Comparison of ENCODE assay signal across 8 cellular contexts in genomic region chr1:92299477-92300125, GRCh38. TPM values are rescaled to one million over a fixed set of nuclear protein-coding genes. Genes with fewer than 3 reads are reported as not detected.
A peak's percentile ranks its signal among the peaks of the same experiment; 100 is the strongest.
DNase-seq lines count a peak whose midpoint lies in the region; ATAC-seq, FAIRE-seq and TF ChIP-seq lines count a peak whose summit lies in the region.

No MANE protein-coding gene starts in this region.

- no peak for TF ChIP-seq RAD21 in A549 (conservative IDR thresholded peaks at IDR 0.05 in 1 of 2, IDR thresholded peaks at IDR 0.05 in 1 of 2)

- H3K9me3 ChIP-seq in A549 (no peaks in the 10 kb centered on the region), iPS-18c (ENCODE audit: control insufficient read depth, insufficient read depth, low read length) (no peaks in the 10 kb centered on the region), stomach smooth muscle (ENCODE audit: control insufficient read depth in 2 of 2, low read length in 2 of 2) (no peaks in the 10 kb centered on the region)

- peak overlapping the region; percentile 98 for H3K27ac Mint-ChIP-seq in activated CD8-positive, alpha-beta T cell treated with anti-CD3 and anti-CD28 coated beads for 36 hours

- H3K9me3 Mint-ChIP-seq in activated CD8-positive, alpha-beta T cell treated with anti-CD3 and anti-CD28 coated beads for 36 hours = no peaks in the 10 kb centered on the region

- TF ChIP-seq CTCF in A549 (IDR thresholded peaks at IDR 0.05) = no peak
- no peak for TF ChIP-seq CTCF in activated CD8-positive, alpha-beta T cell treated with anti-CD3 and anti-CD28 coated beads for 36 hours (IDR thresholded peaks at IDR 0.05)

- CTCF ChIA-PET in A549 (lab: Yijun Ruan, JAX) = interaction anchor here (2.2 to 2.7 kb wide), 2 partner anchors 8 to 11 kb away, joined by 7 to 9 read pairs; no protein-coding TSS in a partner anchor
- CTCF ChIA-PET in activated CD8-positive, alpha-beta T cell treated with anti-CD3 and anti-CD28 coated beads for 36 hours (lab: Charles Lee) = interaction anchor here (0.9 to 1.1 kb wide), 3 partner anchors 11 to 519 kb away, joined by 3 to 5 read pairs (median 3); no protein-coding TSS in a partner anchor

- intact Hi-C loops in activated CD8-positive, alpha-beta T cell treated with anti-CD3 and anti-CD28 coated beads for 36 hours (cut with micrococcal nuclease) = loop anchor here (10.0 kb wide), 1 partner anchor 295 kb away; no protein-coding TSS in a partner anchor

- H3K36me3 ChIP-seq in H7 (replicated peaks; ENCODE audit: control insufficient read depth, insufficient read depth, low read length) = peaks cover 5% of the 10 kb centered on the region
- H3K36me3 ChIP-seq in stomach smooth muscle (ENCODE audit: control insufficient read depth in 2 of 2, insufficient read depth in 2 of 2, low read length in 2 of 2) = peaks cover under 1 to 6% of the 10 kb centered on the region in 2 donors

- no peak for TF ChIP-seq EP300 in A549 (IDR thresholded peaks at IDR 0.05)

- peaks cover 30% of the 10 kb centered on the region for H3K4me1 Mint-ChIP-seq in activated CD8-positive, alpha-beta T cell treated with anti-CD3 and anti-CD28 coated beads for 36 hours (ENCODE audit: low read depth)

- WGBS in A549 (ENCODE audit: missing lambda C conversion rate) = 15% methylated on average over 9 of the region's 9 CpGs

- TF ChIP-seq POLR2A in A549 (IDR thresholded peaks at IDR 0.05; ENCODE audit: low read length) = no peak

- peaks cover 13% of the 10 kb centered on the region; the same call in 1 of the 3 replicates for H3K4me1 ChIP-seq in A549
- H3K4me1 ChIP-seq in stomach smooth muscle (ENCODE audit: control insufficient read depth, insufficient read depth, low read length) = peaks cover 5% of the 10 kb centered on the region

- no peak for FAIRE-seq in A549 (lab: Jason Lieb, UNC)

- peaks cover 38% of the 10 kb centered on the region for H3K36me3 Mint-ChIP-seq in activated CD8-positive, alpha-beta T cell treated with anti-CD3 and anti-CD28 coated beads for 36 hours (ENCODE audit: low read depth)

- peak overlapping the region; percentile 84 for H3K4me3 Mint-ChIP-seq in activated CD8-positive, alpha-beta T cell treated with anti-CD3 and anti-CD28 coated beads for 36 hours

- no peaks in the 10 kb centered on the region for H3K27me3 Mint-ChIP-seq in activated CD8-positive, alpha-beta T cell treated with anti-CD3 and anti-CD28 coated beads for 36 hours

- H3K4me2 ChIP-seq in A549 = peak overlapping the region; percentile 70

- H3K9ac ChIP-seq in stomach smooth muscle (ENCODE audit: low read length in 2 of 2) = peak overlapping the region; percentile 86 to 91

- H3K27ac ChIP-seq in A549 = peak overlapping the region; percentile 96 to 99
- peak overlapping the region; percentile 77 for H3K27ac ChIP-seq in stomach smooth muscle (ENCODE audit: low read length)

- ATAC-seq in A549 = no peak
- no peak for ATAC-seq in activated CD8-positive, alpha-beta T cell treated with anti-CD3 and anti-CD28 coated beads for 36 hours
- no peak for ATAC-seq in GM18858 (IDR thresholded peaks at IDR 0.05; ENCODE audit: unreplicated experiment)

- POLR2A ChIA-PET in A549 (lab: Yijun Ruan, JAX) = interaction anchor here (0.9 kb wide), 1 partner anchor 532 kb away, joined by 3 read pairs; the partner anchor contains the start of gene RPL5
- POLR2A ChIA-PET in activated CD8-positive, alpha-beta T cell treated with anti-CD3 and anti-CD28 coated beads for 36 hours (lab: Charles Lee) = interaction anchor here (1.0 to 1.7 kb wide), 9 partner anchors 9 to 238 kb away, joined by 3 to 7 read pairs (median 3); partner anchors contain the start of gene GFI1

- H3K4me3 ChIP-seq in A549 (peak overlapping the region; percentile 90), H7 (ENCODE audit: insufficient read depth, low read depth, low read length) (peak overlapping the region; percentile 93), iPS-18c (ENCODE audit: insufficient read depth, low read depth, low read length) (peak overlapping the region; percentile 96), stomach smooth muscle (ENCODE audit: low read length in 2 of 2) (peak overlapping the region; percentile 86 to 92)

- H3K27me3 ChIP-seq in H7 (ENCODE audit: control insufficient read depth, insufficient read depth, low read length) (no peaks in the 10 kb centered on the region), stomach smooth muscle (ENCODE audit: control insufficient read depth in 1 of 2, insufficient read depth in 2 of 2, low read length in 2 of 2) (no peaks in the 10 kb centered on the region)

- no peak for DNase-seq in A549 (ENCODE audit: low read depth in 1 of 2, low spot score in 1 of 2)
- no peak for DNase-seq in H7
- DNase-seq in activated CD8-positive, alpha-beta T cell treated with anti-CD3 and anti-CD28 coated beads for 36 hours = no peak
- DNase-seq in SHP77 treated with DMSO at 0.1 percent for 48 hours (lab: John Stamatoyannopoulos, UW) = no peak
- no peak for DNase-seq in stimulated activated CD4-positive, alpha-beta T cell treated with anti-CD3 and anti-CD28 coated beads, Interleukin-1b, Interleukin-23, amount 100 ng/mL, for 48 hours

TF ChIP-seq in A549, 52 proteins besides CTCF, POLR2A, EP300 and RAD21:
- TF ChIP-seq KDM1A (IDR thresholded peaks at IDR 0.05; ENCODE audit: low read depth) = no peak
- TF ChIP-seq NFE2L2 (conservative IDR thresholded peaks at IDR 0.05; ENCODE audit: low read length) = no peak
- TF ChIP-seq TP53 (CRISPR knock-in tag; IDR thresholded peaks at IDR 0.05) = no peak
- no peak for TF ChIP-seq PBX3 (IDR thresholded peaks at IDR 0.05)

RNA-seq across cellular contexts. Expression of gene RPAP2, which starts 0.7 kb away (rescaled TPM):
- 18.4 and 18.5 TPM in 2 replicates for polyA plus RNA-seq in A549 (2011; rRNA removed)
- 3.2 and 3.6 TPM in 2 replicates for polyA plus RNA-seq in A549 (2012; cell fraction: cytosol; rRNA removed)
- 1.2 and 2.5 TPM in 2 replicates for polyA plus RNA-seq in A549 (2012; cell fraction: nucleus; rRNA removed)
- 5.8 to 6.6 TPM (median 6.3 TPM) in 3 replicates for polyA plus RNA-seq in A549 (2017; fragmentation: RNase III; extraction: RNeasy Plus Mini Kit Qiagen cat#74134 plus additional on column Dnase treatment)
- polyA minus RNA-seq in A549 (2011; rRNA and poly(A)+ RNA removed) = 3.6 and 3.8 TPM in 2 replicates
- 28.3 and 35.4 TPM in 2 replicates for total RNA-seq in H7 (2014; rRNA removed; shearing (Covaris generic))
- 10 to 100 TPM; 31.5 to 32.2 TPM for total RNA-seq in activated CD8-positive, alpha-beta T cell treated with anti-CD3 and anti-CD28 coated beads for 36 hours

RNA-seq across cellular contexts. Expression of gene GLMN, which starts 0.8 kb away (rescaled TPM):
- polyA plus RNA-seq in A549 (2011; rRNA removed) (7.4 and 10.6 TPM in 2 replicates), A549 (2017; fragmentation: RNase III; extraction: RNeasy Plus Mini Kit Qiagen cat#74134 plus additional on column Dnase treatment) (9.8 to 10.9 TPM (median 10.7 TPM) in 3 replicates)
- polyA plus RNA-seq in A549 (2012; cell fraction: cytosol; rRNA removed) = 2.0 TPM in 2 replicates
- 1.6 and 4.4 TPM in 2 replicates for polyA plus RNA-seq in A549 (2012; cell fraction: nucleus; rRNA removed)
- 1.2 and 1.3 TPM in 2 replicates for polyA minus RNA-seq in A549 (2011; rRNA and poly(A)+ RNA removed)
- 23.2 and 31.3 TPM in 2 replicates for total RNA-seq in H7 (2014; rRNA removed; shearing (Covaris generic))
- total RNA-seq in activated CD8-positive, alpha-beta T cell treated with anti-CD3 and anti-CD28 coated beads for 36 hours = 10 to 100 TPM; 16.8 TPM
